7 cellular contexts compared by ENCODE assay signal in genomic region chrX:3638280-3638873, GRCh38.
DNase-seq lines count a peak whose midpoint lies in the region; TF ChIP-seq lines count a peak whose summit lies in the region.

No MANE protein-coding gene starts in this region.

- H3F3A ChIP-seq in GM23248 (ENCODE audit: insufficient read depth), result no peaks in the 10 kb centered on the region

- H3K9me3 ChIP-seq in GM23248 (ENCODE audit: low read depth), result no peaks in the 10 kb centered on the region

- in situ Hi-C loops in GM23248 (cut with MboI), result loop anchor here (25.0 kb wide), 1 partner anchor 301 kb away; the partner anchor contains the start of gene MXRA5

- no peaks in the 10 kb centered on the region for H3K4me1 ChIP-seq in GM23248 (ENCODE audit: insufficient read depth)

- H3K9ac ChIP-seq in GM23248, result no peak overlapping the region

- H2AFZ ChIP-seq in GM23248, result no peak overlapping the region

- H3K36me3 ChIP-seq in GM23248 (ENCODE audit: low read depth), result no peaks in the 10 kb centered on the region

- no peak overlapping the region for H3K4me2 ChIP-seq in GM23248 (ENCODE audit: unreplicated experiment)

- DNase-seq in GM04504 (ENCODE audit: low read depth), result peak; percentile 21
- DNase-seq in GM23248, result peak; percentile 58
- DNase-seq in NCI-H2227 (lab: John Stamatoyannopoulos, UW; ENCODE audit: unreplicated experiment), result peak; percentile 74
- peak; percentile 59 to 63 for DNase-seq in activated T-cell treated with anti-CD3 and anti-CD28 coated beads, Interleukin-2, amount 50 U/mL, for 48 hours
- peak; percentile 27 for DNase-seq in germinal center (ENCODE audit: low spot score)
- DNase-seq in retinal pigment epithelial cell (ENCODE audit: low read depth), result no peak
- DNase-seq in middle frontal gyrus (ENCODE audit: extremely low spot score, low spot score), result no peak

- H3K79me2 ChIP-seq in GM23248 (ENCODE audit: insufficient read depth), result no peaks in the 10 kb centered on the region

- H3K27ac ChIP-seq in GM23248, result no peak overlapping the region

- H3K4me3 ChIP-seq in GM23248 (no peak overlapping the region), retinal pigment epithelial cell (ENCODE audit: low read length) (no peak overlapping the region)

- no peaks in the 10 kb centered on the region for H4K20me1 ChIP-seq in GM23248 (ENCODE audit: insufficient read depth)

- H3K9me2 ChIP-seq in GM23248 (ENCODE audit: insufficient read depth), result no peaks in the 10 kb centered on the region

- TF ChIP-seq CTCF in retinal pigment epithelial cell (conservative IDR thresholded peaks at IDR 0.05; ENCODE audit: low read depth, low read length), result peak; percentile 75

- no peaks in the 10 kb centered on the region for H3K27me3 ChIP-seq in GM23248 (replicated peaks; ENCODE audit: insufficient read depth)

- 16 to 17% methylated on average over 6 of the region's 6 CpGs for WGBS in GM23248 (ENCODE audit: low coverage in 1 of 2, low lambda C conversion rate in 2 of 2, missing lambda C conversion rate in 2 of 2), 2 experiments

Comparison
In these comparisons a context has a peak if more than half of its experiments do, and no peak if none do; other contexts are left out.
1. DNase-seq: peak in GM04504 (single experiment), GM23248 (single experiment), NCI-H2227 (single experiment), activated T-cell treated with anti-CD3 and anti-CD28 coated beads, Interleukin-2, amount 50 U/mL, for 48 hours (2 of 2) and germinal center (single experiment); none in retinal pigment epithelial cell (single experiment) and middle frontal gyrus (single experiment).